38 cellular contexts compared by ENCODE assay signal in the genomic region with DNA sequence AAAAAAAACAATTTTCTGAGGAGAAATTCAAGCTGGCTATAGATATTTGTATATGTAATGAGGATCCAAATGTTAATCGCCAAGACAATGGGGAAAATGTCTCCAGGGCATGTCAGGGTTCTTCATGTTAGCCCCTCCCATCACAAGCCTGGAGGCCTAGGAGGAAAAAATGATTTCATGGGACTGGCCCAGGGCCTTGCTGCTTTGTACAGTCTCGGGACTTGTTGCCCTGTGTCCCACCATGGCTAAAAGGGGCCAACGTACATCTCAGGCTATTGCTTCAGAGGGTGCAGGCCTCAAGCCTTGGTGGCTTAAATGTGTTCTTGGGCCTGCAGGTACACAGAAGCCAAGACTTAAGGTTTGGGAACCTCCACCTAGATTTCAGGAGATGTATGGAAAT.
"Had no signal": no experiment of that assay in that cellular context is flagged by ENCODE, and none has a peak within 500 bp of the region (broad histone marks: within the 10 kb centered on the region; RNA-seq: fewer than 3 reads in every experiment).

No MANE protein-coding gene starts in this region.

- FAIRE-seq: bronchial epithelial cell, TTC549 had no signal

- H3K4me1 Mint-ChIP-seq: activated B cell treated with CpG ODN at 0.5 μM for 24 hours; activated CD4-positive, alpha-beta memory T cell treated with anti-CD3 and anti-CD28 coated beads, Interleukin-2, amount 10 ng/mL, durations not matched to agents 7 days and 5 days; activated CD4-positive, alpha-beta T cell treated with anti-CD3 and anti-CD28 coated beads for 36 hours; activated CD4-positive, alpha-beta T cell treated with anti-CD3 and anti-CD28 coated beads, Interleukin-2, amount 10 ng/mL, durations not matched to agents 7 days and 5 days; activated CD8-positive, alpha-beta memory T cell treated with anti-CD3 and anti-CD28 coated beads, Interleukin-2, amount 10 ng/mL, durations not matched to agents 7 days and 5 days; activated naive CD4-positive, alpha-beta T cell treated with anti-CD3 and anti-CD28 coated beads, Interleukin-2, amount 10 ng/mL, durations not matched to agents 7 days and 5 days; activated naive CD4-positive, alpha-beta T cell treated with anti-CD3 and anti-CD28 coated beads, Interleukin-2, amount 50 U/mL, for 24 hours; activated naive CD8-positive, alpha-beta T cell treated with anti-CD3 and anti-CD28 coated beads, Interleukin-2, amount 10 ng/mL, durations not matched to agents 7 days and 5 days; activated naive CD8-positive, alpha-beta T cell treated with anti-CD3 and anti-CD28 coated beads, Interleukin-2, amount 50 U/mL, for 24 hours; brain; central memory CD8-positive, alpha-beta T cell had no signal

- H3K9me3 Mint-ChIP-seq: activated naive CD4-positive, alpha-beta T cell treated with anti-CD3 and anti-CD28 coated beads, Interleukin-2, amount 50 U/mL, for 24 hours had no signal

- H3K4me1 ChIP-seq: ascending aorta had no signal

- ATAC-seq: activated CD4-positive, alpha-beta T cell treated with anti-CD3 and anti-CD28 coated beads for 36 hours; activated CD4-positive, CD25-positive, alpha-beta regulatory T cell treated with anti-CD3 and anti-CD28 coated beads, Interleukin-2, amount 50 U/mL, for 24 hours; activated CD8-positive, alpha-beta memory T cell treated with anti-CD3 and anti-CD28 coated beads, Interleukin-2, amount 10 ng/mL, durations not matched to agents 7 days and 5 days; activated CD8-positive, alpha-beta T cell treated with anti-CD3 and anti-CD28 coated beads, Interleukin-2, amount 10 ng/mL, durations not matched to agents 7 days and 5 days; activated naive CD8-positive, alpha-beta T cell treated with anti-CD3 and anti-CD28 coated beads, Interleukin-2, amount 50 U/mL, for 24 hours had no signal

- H3K27ac Mint-ChIP-seq: activated B cell treated with CpG ODN at 0.5 μM for 24 hours; activated CD4-positive, alpha-beta memory T cell treated with anti-CD3 and anti-CD28 coated beads, Interleukin-2, amount 10 ng/mL, durations not matched to agents 7 days and 5 days; activated CD4-positive, alpha-beta T cell treated with anti-CD3 and anti-CD28 coated beads for 36 hours; activated CD4-positive, alpha-beta T cell treated with anti-CD3 and anti-CD28 coated beads, Interleukin-2, amount 10 ng/mL, durations not matched to agents 7 days and 5 days; activated CD8-positive, alpha-beta memory T cell treated with anti-CD3 and anti-CD28 coated beads, Interleukin-2, amount 10 ng/mL, durations not matched to agents 7 days and 5 days; activated CD8-positive, alpha-beta T cell treated with anti-CD3 and anti-CD28 coated beads, Interleukin-2, amount 10 ng/mL, durations not matched to agents 7 days and 5 days; activated naive CD4-positive, alpha-beta T cell treated with anti-CD3 and anti-CD28 coated beads, Interleukin-2, amount 10 ng/mL, durations not matched to agents 7 days and 5 days; activated naive CD4-positive, alpha-beta T cell treated with anti-CD3 and anti-CD28 coated beads, Interleukin-2, amount 50 U/mL, for 24 hours; activated naive CD8-positive, alpha-beta T cell; activated naive CD8-positive, alpha-beta T cell treated with anti-CD3 and anti-CD28 coated beads, Interleukin-2, amount 10 ng/mL, durations not matched to agents 7 days and 5 days; activated naive CD8-positive, alpha-beta T cell treated with anti-CD3 and anti-CD28 coated beads, Interleukin-2, amount 50 U/mL, for 24 hours; activated T-cell treated with anti-CD3 and anti-CD28 coated beads, Interleukin-2, amount 50 U/mL, for 24 hours; activated T-helper 2 cell treated with anti-CD3 and anti-CD28 coated beads, Interferon-gamma antibody, Interleukin-2, Interleukin-4, amounts not matched to agents 10 μg/mL and 5 μg/mL and 100 μg/mL, durations not matched to agents 14 hours and 24 hours and 36 hours; brain; T-helper 1 cell treated with Interleukin-12 subunit alpha and Interleukin-12 subunit beta and Interleukin-4 antibody, amounts not matched to agents 30 μg/mL and 1 μg/mL, for 36 hours; T-helper 2 cell treated with Interferon-gamma antibody and Interleukin-4, amounts not matched to agents 5 μg/mL and 100 μg/mL, for 36 hours had no signal

- H3K27me3 Mint-ChIP-seq: activated B cell treated with CpG ODN at 0.5 μM for 24 hours; activated CD4-positive, alpha-beta memory T cell treated with anti-CD3 and anti-CD28 coated beads, Interleukin-2, amount 10 ng/mL, durations not matched to agents 7 days and 5 days; activated CD4-positive, alpha-beta T cell treated with anti-CD3 and anti-CD28 coated beads for 36 hours; activated CD4-positive, alpha-beta T cell treated with anti-CD3 and anti-CD28 coated beads, Interleukin-2, amount 10 ng/mL, durations not matched to agents 7 days and 5 days; activated CD8-positive, alpha-beta memory T cell treated with anti-CD3 and anti-CD28 coated beads, Interleukin-2, amount 10 ng/mL, durations not matched to agents 7 days and 5 days; activated naive CD4-positive, alpha-beta T cell treated with anti-CD3 and anti-CD28 coated beads, Interleukin-2, amount 10 ng/mL, durations not matched to agents 7 days and 5 days; activated naive CD4-positive, alpha-beta T cell treated with anti-CD3 and anti-CD28 coated beads, Interleukin-2, amount 50 U/mL, for 24 hours; activated naive CD8-positive, alpha-beta T cell; activated naive CD8-positive, alpha-beta T cell treated with anti-CD3 and anti-CD28 coated beads, Interleukin-2, amount 10 ng/mL, durations not matched to agents 7 days and 5 days; activated naive CD8-positive, alpha-beta T cell treated with anti-CD3 and anti-CD28 coated beads, Interleukin-2, amount 50 U/mL, for 24 hours; activated T-cell treated with anti-CD3 and anti-CD28 coated beads, Interleukin-2, amount 50 U/mL, for 24 hours; brain; central memory CD8-positive, alpha-beta T cell had no signal

- H3K9me3 ChIP-seq: ascending aorta had no signal

- H3K4me3 Mint-ChIP-seq: activated B cell treated with CpG ODN at 0.5 μM for 24 hours; activated CD4-positive, alpha-beta memory T cell treated with anti-CD3 and anti-CD28 coated beads, Interleukin-2, amount 10 ng/mL, durations not matched to agents 7 days and 5 days; activated CD4-positive, alpha-beta T cell treated with anti-CD3 and anti-CD28 coated beads for 36 hours; activated CD4-positive, alpha-beta T cell treated with anti-CD3 and anti-CD28 coated beads, Interleukin-2, amount 10 ng/mL, durations not matched to agents 7 days and 5 days; activated CD8-positive, alpha-beta memory T cell treated with anti-CD3 and anti-CD28 coated beads, Interleukin-2, amount 10 ng/mL, durations not matched to agents 7 days and 5 days; activated CD8-positive, alpha-beta T cell treated with anti-CD3 and anti-CD28 coated beads, Interleukin-2, amount 10 ng/mL, durations not matched to agents 7 days and 5 days; activated naive CD4-positive, alpha-beta T cell treated with anti-CD3 and anti-CD28 coated beads, Interleukin-2, amount 10 ng/mL, durations not matched to agents 7 days and 5 days; activated naive CD4-positive, alpha-beta T cell treated with anti-CD3 and anti-CD28 coated beads, Interleukin-2, amount 50 U/mL, for 24 hours; activated naive CD8-positive, alpha-beta T cell; activated naive CD8-positive, alpha-beta T cell treated with anti-CD3 and anti-CD28 coated beads, Interleukin-2, amount 10 ng/mL, durations not matched to agents 7 days and 5 days; activated naive CD8-positive, alpha-beta T cell treated with anti-CD3 and anti-CD28 coated beads, Interleukin-2, amount 50 U/mL, for 24 hours; activated T-cell treated with anti-CD3 and anti-CD28 coated beads, Interleukin-2, amount 50 U/mL, for 24 hours; brain; central memory CD8-positive, alpha-beta T cell; T-helper 1 cell treated with Interleukin-12 subunit alpha and Interleukin-12 subunit beta and Interleukin-4 antibody, amounts not matched to agents 30 μg/mL and 1 μg/mL, for 36 hours; T-helper 2 cell treated with Interferon-gamma antibody and Interleukin-4, amounts not matched to agents 5 μg/mL and 100 μg/mL, for 36 hours had no signal

- H3K36me3 ChIP-seq: ascending aorta, cardiac muscle cell had no signal

- H3K27me3 ChIP-seq: ascending aorta, cardiac muscle cell had no signal

- H3K27ac ChIP-seq: ascending aorta, cardiac muscle cell, VCaP had no signal

- H3K4me3 ChIP-seq: ascending aorta, cardiac muscle cell had no signal

- DNase-seq: activated B cell treated with CpG ODN at 0.5 μM for 24 hours; activated CD4-positive, alpha-beta memory T cell treated with anti-CD3 and anti-CD28 coated beads, Interleukin-2, amount 10 ng/mL, durations not matched to agents 7 days and 5 days; activated CD4-positive, alpha-beta T cell treated with anti-CD3 and anti-CD28 coated beads for 1 hour; activated CD4-positive, alpha-beta T cell treated with anti-CD3 and anti-CD28 coated beads for 36 hours; activated CD4-positive, alpha-beta T cell treated with anti-CD3 and anti-CD28 coated beads for 48 hours; activated CD4-positive, alpha-beta T cell treated with anti-CD3 and anti-CD28 coated beads, Interleukin-2, amount 10 ng/mL, durations not matched to agents 7 days and 5 days; activated CD4-positive, alpha-beta T cell treated with anti-CD3 and anti-CD28 coated beads, Interleukin-2, amount 50 U/mL, for 48 hours; activated CD8-positive, alpha-beta memory T cell treated with anti-CD3 and anti-CD28 coated beads for 24 hours; activated CD8-positive, alpha-beta memory T cell treated with anti-CD3 and anti-CD28 coated beads, Interleukin-2, amount 10 ng/mL, durations not matched to agents 7 days and 5 days; activated CD8-positive, alpha-beta memory T cell treated with anti-CD3 and anti-CD28 coated beads, Interleukin-2, amount 50 U/mL, for 48 hours; activated CD8-positive, alpha-beta T cell treated with anti-CD3 and anti-CD28 coated beads, Interleukin-2, amount 10 ng/mL, durations not matched to agents 7 days and 5 days; activated effector memory CD4-positive, alpha-beta T cell treated with Interleukin-2 at 50 U/mL for 16 hours; activated gamma-delta T cell; activated naive CD4-positive, alpha-beta T cell treated with anti-CD3 and anti-CD28 coated beads, Interleukin-2, amount 10 ng/mL, durations not matched to agents 7 days and 5 days; activated naive CD4-positive, alpha-beta T cell treated with Interleukin-2 at 50 U/mL for 16 hours; activated naive CD8-positive, alpha-beta T cell treated with anti-CD3 and anti-CD28 coated beads, Interleukin-2, amount 10 ng/mL, durations not matched to agents 7 days and 5 days; activated naive CD8-positive, alpha-beta T cell treated with anti-CD3 and anti-CD28 coated beads, Interleukin-2, amount 50 U/mL, for 24 hours; activated T-cell treated with anti-CD3 and anti-CD28 coated beads, Interleukin-2, amount 50 U/mL, for 24 hours; activated T-cell treated with anti-CD3 and anti-CD28 coated beads, Interleukin-2, amount 50 U/mL, for 48 hours; amygdala; anterior cingulate cortex; caudate nucleus; cerebellar nuclear complex; T-helper 2 cell; T-helper 9 cell had no signal

- H3K36me3 Mint-ChIP-seq: activated CD8-positive, alpha-beta memory T cell treated with anti-CD3 and anti-CD28 coated beads, Interleukin-2, amount 10 ng/mL, durations not matched to agents 7 days and 5 days; activated naive CD4-positive, alpha-beta T cell treated with anti-CD3 and anti-CD28 coated beads, Interleukin-2, amount 10 ng/mL, durations not matched to agents 7 days and 5 days; activated naive CD4-positive, alpha-beta T cell treated with anti-CD3 and anti-CD28 coated beads, Interleukin-2, amount 50 U/mL, for 24 hours; activated naive CD8-positive, alpha-beta T cell; activated naive CD8-positive, alpha-beta T cell treated with anti-CD3 and anti-CD28 coated beads, Interleukin-2, amount 10 ng/mL, durations not matched to agents 7 days and 5 days; brain had no signal
